ENCODE assay signal across 1 cellular context in genomic region chr2:68468801-68469200, GRCh38.
TF ChIP-seq lines count a peak whose summit lies in the region.

No MANE protein-coding gene starts in this region.

TF ChIP-seq in HepG2, 621 proteins besides CTCF, POLR2A, EP300 and RAD21:
- TF ChIP-seq HOMEZ (CRISPR knock-in tag; IDR thresholded peaks at IDR 0.05; ENCODE audit: low read depth) (no peak), MNT (IDR thresholded peaks at IDR 0.05) (0 out of 2 replicates have a peak, but pooled peaks have one; percentile 12), MTA1 (CRISPR knock-in tag; IDR thresholded peaks at IDR 0.05; ENCODE audit: borderline replicate concordance) (no peak), ATF6 (CRISPR knock-in tag; conservative IDR thresholded peaks at IDR 0.05) (no peak), ZNF646 (CRISPR knock-in tag; IDR thresholded peaks at IDR 0.05) (peak; percentile 60; the same call in 1 of the 2 replicates), SMAD1 (CRISPR knock-in tag; IDR thresholded peaks at IDR 0.05; ENCODE audit: borderline replicate concordance, low read depth) (no peak), ZSCAN21 (CRISPR knock-in tag; IDR thresholded peaks at IDR 0.05; ENCODE audit: borderline replicate concordance) (no peak), FOXK1 (CRISPR knock-in tag; IDR thresholded peaks at IDR 0.05; ENCODE audit: borderline replicate concordance, low read depth) (no peak)
